ENCODE assay signal across 8 cellular contexts in the genomic region with DNA sequence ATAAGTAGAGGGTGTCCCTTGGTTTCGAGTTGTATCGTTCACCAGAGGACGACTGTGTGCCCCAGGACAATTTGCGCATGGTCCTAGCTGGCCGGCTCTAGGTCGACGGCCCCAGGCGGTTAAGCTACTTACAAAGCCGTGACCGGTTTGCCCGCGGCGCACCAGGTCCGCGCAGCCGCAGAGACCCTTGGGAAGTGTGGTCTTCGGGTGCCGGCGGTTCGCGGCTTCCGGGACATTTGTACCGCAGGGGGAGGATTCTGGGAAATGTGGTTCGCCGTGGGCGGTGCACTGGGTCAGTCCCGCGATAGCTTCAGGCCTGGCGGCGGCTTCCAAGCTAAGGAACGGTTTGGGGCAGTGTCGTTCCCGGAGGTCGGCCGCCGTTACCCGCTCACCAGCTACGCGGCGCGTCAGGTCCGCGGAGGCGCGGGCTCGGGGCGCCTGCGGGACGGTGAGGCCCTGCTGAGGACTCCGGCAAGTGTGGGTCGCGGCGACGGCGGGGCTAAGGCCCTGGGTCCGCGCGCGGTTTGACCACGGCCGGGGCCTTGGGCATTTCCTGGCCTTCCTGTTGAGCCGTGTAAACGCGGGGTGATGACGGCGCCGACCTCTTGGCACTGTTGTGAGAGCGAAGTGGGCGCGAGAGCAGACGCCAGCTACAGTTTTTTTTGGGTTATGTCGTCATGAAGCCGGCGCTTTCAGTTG. TPM values are rescaled to one million over a fixed set of nuclear protein-coding genes. Genes with fewer than 3 reads are reported as not detected.
DNase-seq lines count a peak whose midpoint lies in the region; ATAC-seq, FAIRE-seq and TF ChIP-seq lines count a peak whose summit lies in the region.

A gene (plus strand): TSS at position 293 of the 699 bp plus-strand sequence. CDS start 1,127 bp downstream, outside the sequence.

- peaks cover 2% of the 10 kb centered on the region; the same call in 1 of the 2 replicates for H3K9me3 ChIP-seq in BE2C

- FAIRE-seq in GM19239 (lab: Jason Lieb, UNC) = peak; percentile 82

- H3K36me3 ChIP-seq in BE2C = peaks cover 9% of the 10 kb centered on the region

- peak; percentile 84 for ATAC-seq in HG03457 (IDR thresholded peaks at IDR 0.05; ENCODE audit: unreplicated experiment)

- no peak for TF ChIP-seq CTCF in BE2C (IDR thresholded peaks at IDR 0.05; ENCODE audit: low read depth, low read length)

- H3K4me1 ChIP-seq in BE2C = no peaks in the 10 kb centered on the region

- DNase-seq in BE2C = peak; percentile 96
- DNase-seq in GM19239 (ENCODE audit: insufficient read length, low spot score) = peak; percentile 88
- peak; percentile 97 to 100 for DNase-seq in NCI-H526 (lab: John Stamatoyannopoulos, UW)
- peak; percentile 90 for DNase-seq in activated CD4-positive, alpha-beta T cell treated with anti-CD3 and anti-CD28 coated beads, Interleukin-2, amount 50 U/mL, for 1 hour
- peak; percentile 96 for DNase-seq in dedifferentiated amniotic fluid mesenchymal stem cell (ENCODE audit: extremely low spot score)
- DNase-seq in left kidney (ENCODE audit: low read depth, low spot score) = peak; percentile 99
- DNase-seq in stimulated activated CD4-positive, alpha-beta T cell treated with anti-CD3 and anti-CD28 coated beads, Interleukin-2, amount 100 ng/mL, for 48 hours = peak; percentile 93 to 94

- H3K27me3 ChIP-seq in BE2C = no peaks in the 10 kb centered on the region

- H3K4me3 ChIP-seq in BE2C (ENCODE audit: low read depth, low read length) = peak within 1 kb of the TSS; percentile 88

RNA-seq across cellular contexts. Expression of the gene that starts here (rescaled TPM):
- polyA plus RNA-seq in BE2C (2012; ENCODE audit: insufficient read depth, insufficient read length, low read depth) = 28.9 TPM

Comparison
In these comparisons a context has a peak if more than half of its experiments do, and no peak if none do; other contexts are left out.
1. Peak in every context shown above with its lines: DNase-seq, ATAC-seq and H3K4me3 ChIP-seq.